ENCODE assay signal across 1 cellular context in genomic region chr20:37384683-37385174, GRCh38.
TF ChIP-seq lines count a peak whose summit lies in the region.

No MANE protein-coding gene starts in this region.

TF ChIP-seq in HEK293, 187 proteins besides CTCF, POLR2A, EP300 and RAD21 (continued from another document):
- peak; percentile 36 for TF ChIP-seq ZBTB26 (tag by site-specific recombination; optimal IDR thresholded peaks at IDR 0.05)
- 0 out of 2 replicates have a peak, but pooled peaks have one; percentile 20 for TF ChIP-seq ZBTB17 (tag by site-specific recombination; IDR thresholded peaks at IDR 0.05)
- TF ChIP-seq ZXDB (tag by site-specific recombination; IDR thresholded peaks at IDR 0.05) = 0 out of 2 replicates have a peak, but pooled peaks have one; percentile 22
- TF ChIP-seq YY2 (tag by site-specific recombination; IDR thresholded peaks at IDR 0.05) = 0 out of 2 replicates have a peak, but pooled peaks have one; percentile 28
- TF ChIP-seq ZNF654 (tag by site-specific recombination; IDR thresholded peaks at IDR 0.05; ENCODE audit: low read depth) = peak; percentile 22; the same call in 1 of the 2 replicates
- TF ChIP-seq ZNF146 (tag by site-specific recombination; IDR thresholded peaks at IDR 0.05) = 0 out of 2 replicates have a peak, but pooled peaks have one; percentile 3
- TF ChIP-seq SCRT1 (tag by site-specific recombination; IDR thresholded peaks at IDR 0.05; ENCODE audit: borderline replicate concordance) = peak; percentile 59
- TF ChIP-seq EGR2 (tag by site-specific recombination; IDR thresholded peaks at IDR 0.05; ENCODE audit: low read depth) = no peak
- TF ChIP-seq ZBTB20 (tag by site-specific recombination; IDR thresholded peaks at IDR 0.05) = no peak
- 0 out of 2 replicates have a peak, but pooled peaks have one; percentile 34 for TF ChIP-seq ZEB2 (tag by site-specific recombination; IDR thresholded peaks at IDR 0.05)
- TF ChIP-seq KLF17 (tag by site-specific recombination; IDR thresholded peaks at IDR 0.05) = 0 out of 2 replicates have a peak, but pooled peaks have one; percentile 37
- no peak for TF ChIP-seq ZNF221 (tag by site-specific recombination; IDR thresholded peaks at IDR 0.05; ENCODE audit: borderline replicate concordance)
- no peak for TF ChIP-seq ZNF280C (tag by site-specific recombination; IDR thresholded peaks at IDR 0.05)
- peak; percentile 32; the same call in 1 of the 2 replicates for TF ChIP-seq ZBTB8A (tag by site-specific recombination; IDR thresholded peaks at IDR 0.05)
- peak; percentile 28; the same call in 1 of the 2 replicates for TF ChIP-seq SP7 (tag by site-specific recombination; IDR thresholded peaks at IDR 0.05)
- TF ChIP-seq ZNF76 (tag by site-specific recombination; IDR thresholded peaks at IDR 0.05; ENCODE audit: borderline replicate concordance, low read depth) = no peak
- no peak for TF ChIP-seq HOXC10 (CRISPR knock-in tag; IDR thresholded peaks at IDR 0.05)
- 0 out of 2 replicates have a peak, but pooled peaks have one; percentile 14 for TF ChIP-seq ZFHX2 (tag by site-specific recombination; conservative IDR thresholded peaks at IDR 0.05)
- TF ChIP-seq GLIS2 (tag by site-specific recombination; IDR thresholded peaks at IDR 0.05) = peak; percentile 14; the same call in 1 of the 2 replicates
- no peak for TF ChIP-seq OSR2 (tag by site-specific recombination; IDR thresholded peaks at IDR 0.05)
- 0 out of 2 replicates have a peak, but pooled peaks have one; percentile 38 for TF ChIP-seq KLF9 (tag by site-specific recombination; IDR thresholded peaks at IDR 0.05; ENCODE audit: low read depth)
- peak; percentile 96 for TF ChIP-seq KLF1 (tag by site-specific recombination; IDR thresholded peaks at IDR 0.05)
TF ChIP-seq in HEK293: peak in this region for 22.
